1 cellular context compared by ENCODE assay signal in the genomic region with DNA sequence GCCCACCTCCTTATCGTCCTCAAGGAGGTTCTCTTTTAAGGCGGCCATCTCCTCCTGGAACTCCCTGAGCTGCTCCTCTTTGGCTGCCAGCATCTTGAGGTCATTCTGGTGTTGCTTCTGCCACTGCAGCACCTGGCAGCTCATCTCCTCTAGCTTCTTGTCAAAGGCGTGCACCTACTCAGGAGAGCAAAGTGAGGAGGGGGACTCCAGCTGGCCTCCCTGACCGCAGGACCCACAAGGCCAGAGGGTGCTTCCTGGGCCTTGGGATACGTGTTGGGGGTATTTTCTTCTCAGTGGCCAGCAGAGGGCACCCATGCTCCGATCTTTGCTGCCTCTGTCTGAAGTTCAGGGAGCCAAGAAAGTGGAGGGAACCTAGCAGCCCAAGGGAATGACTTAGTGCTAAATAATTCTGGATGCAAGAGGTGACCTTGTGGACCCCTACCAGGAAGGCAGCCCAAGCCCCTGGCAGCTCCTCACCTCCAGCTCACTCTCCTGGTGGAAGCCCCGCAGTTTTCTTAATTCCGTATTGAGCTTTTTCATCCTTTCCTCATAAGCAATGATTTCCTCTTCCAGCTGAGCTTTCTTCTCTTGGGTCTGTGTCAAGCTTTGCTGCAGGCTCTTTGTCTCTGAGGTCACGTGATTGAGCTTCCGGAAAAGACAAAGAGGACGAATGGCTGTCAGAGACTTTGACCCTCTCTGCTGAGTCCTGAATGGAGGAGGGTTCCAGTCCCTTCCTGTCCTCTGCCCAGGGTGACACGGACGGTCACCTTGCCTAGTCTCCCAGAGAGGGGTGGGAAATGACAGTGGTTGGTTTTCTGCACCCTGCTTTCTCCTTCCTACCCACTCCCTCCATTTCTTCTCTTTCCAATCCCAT.
TF ChIP-seq lines count a peak whose summit lies in the region.

No MANE protein-coding gene starts in this region.

TF ChIP-seq in K562, 482 proteins besides CTCF, POLR2A, EP300 and RAD21:
- TF ChIP-seq SMC3 (conservative IDR thresholded peaks at IDR 0.05; ENCODE audit: insufficient read depth, low read depth, low read length) (peak; percentile 87), STAG1 (CRISPR knock-in tag; IDR thresholded peaks at IDR 0.05; ENCODE audit: borderline replicate concordance) (peak; percentile 69; the same call in 1 of the 2 replicates), RB1 (IDR thresholded peaks at IDR 0.05; ENCODE audit: low read depth) (no peak), TOE1 (IDR thresholded peaks at IDR 0.05; ENCODE audit: borderline replicate concordance) (peak; percentile 89), TOE1 (CRISPR knock-in tag; IDR thresholded peaks at IDR 0.05; ENCODE audit: borderline replicate concordance, low read depth) (no peak), MAX (CRISPR knock-in tag; IDR thresholded peaks at IDR 0.05) (0 out of 2 replicates have a peak, but pooled peaks have one; percentile 10), DEAF1 (CRISPR knock-in tag; IDR thresholded peaks at IDR 0.05) (peak; percentile 66), ESRRA (IDR thresholded peaks at IDR 0.05; ENCODE audit: borderline replicate concordance, low read depth) (peak; percentile 21; the same call in 1 of the 2 replicates), TBL1XR1 (IDR thresholded peaks at IDR 0.05; ENCODE audit: low read length in 2 of 2) (peak in 1 of 2 experiments; percentile 57; a peak in 1 of 4 replicates), CREM (IDR thresholded peaks at IDR 0.05; ENCODE audit: low read depth) (peak; percentile 36), CAMTA2 (CRISPR knock-in tag; conservative IDR thresholded peaks at IDR 0.05) (no peak), TFE3 (CRISPR knock-in tag; IDR thresholded peaks at IDR 0.05) (peak; percentile 97), ZBTB7A (IDR thresholded peaks at IDR 0.05; ENCODE audit: borderline replicate concordance, control insufficient read depth, low read depth, low read length) (peak; percentile 39; the same call in 1 of the 2 replicates), XRCC5 (IDR thresholded peaks at IDR 0.05; ENCODE audit: low read depth, low read length) (peak; percentile 77; the same call in 1 of the 2 replicates), PHTF2 (CRISPR knock-in tag; IDR thresholded peaks at IDR 0.05) (no peak), RAD51 (IDR thresholded peaks at IDR 0.05; ENCODE audit: borderline replicate concordance, low read depth) (peak; percentile 87), NCOA2 (IDR thresholded peaks at IDR 0.05; ENCODE audit: partially characterized antibody in 2 of 2) (no peak), CBFA2T2 (conservative IDR thresholded peaks at IDR 0.05) (peak; percentile 52), DDX20 (tag; IDR thresholded peaks at IDR 0.05; ENCODE audit: low read depth) (no peak), ZNF384 (IDR thresholded peaks at IDR 0.05; ENCODE audit: low read depth, low read length) (0 out of 2 replicates have a peak, but pooled peaks have one; percentile 9)
- TF ChIP-seq, protein P1, sequence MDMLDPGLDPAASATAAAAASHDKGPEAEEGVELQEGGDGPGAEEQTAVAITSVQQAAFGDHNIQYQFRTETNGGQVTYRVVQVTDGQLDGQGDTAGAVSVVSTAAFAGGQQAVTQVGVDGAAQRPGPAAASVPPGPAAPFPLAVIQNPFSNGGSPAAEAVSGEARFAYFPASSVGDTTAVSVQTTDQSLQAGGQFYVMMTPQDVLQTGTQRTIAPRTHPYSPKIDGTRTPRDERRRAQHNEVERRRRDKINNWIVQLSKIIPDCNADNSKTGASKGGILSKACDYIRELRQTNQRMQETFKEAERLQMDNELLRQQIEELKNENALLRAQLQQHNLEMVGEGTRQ (CRISPR knock-in tag; IDR thresholded peaks at IDR 0.05), result peak; percentile 43; the same call in 1 of the 2 replicates
- TF ChIP-seq, protein P2, sequence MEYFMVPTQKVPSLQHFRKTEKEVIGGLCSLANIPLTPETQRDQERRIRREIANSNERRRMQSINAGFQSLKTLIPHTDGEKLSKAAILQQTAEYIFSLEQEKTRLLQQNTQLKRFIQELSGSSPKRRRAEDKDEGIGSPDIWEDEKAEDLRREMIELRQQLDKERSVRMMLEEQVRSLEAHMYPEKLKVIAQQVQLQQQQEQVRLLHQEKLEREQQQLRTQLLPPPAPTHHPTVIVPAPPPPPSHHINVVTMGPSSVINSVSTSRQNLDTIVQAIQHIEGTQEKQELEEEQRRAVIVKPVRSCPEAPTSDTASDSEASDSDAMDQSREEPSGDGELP (CRISPR knock-in tag; IDR thresholded peaks at IDR 0.05; ENCODE audit: borderline replicate concordance), result peak; percentile 59; the same call in 1 of the 2 replicates
